Comparison of ENCODE assay signal across 14 cellular contexts in genomic region chr3:4738737-4739274, GRCh38.
A peak's percentile ranks its signal among the peaks of the same experiment; 100 is the strongest.
DNase-seq lines count a peak whose midpoint lies in the region; ATAC-seq lines count a peak whose summit lies in the region.
"Had no signal": no experiment of that assay in that cellular context is flagged by ENCODE, and none has a peak within 500 bp of the region (broad histone marks: within the 10 kb centered on the region; RNA-seq: fewer than 3 reads in every experiment).

No MANE protein-coding gene starts in this region.

- peaks cover 88% of the 10 kb centered on the region for H3K4me1 Mint-ChIP-seq in activated CD4-positive, alpha-beta memory T cell treated with anti-CD3 and anti-CD28 coated beads, Interleukin-2, amount 10 ng/mL, durations not matched to agents 7 days and 5 days
- peaks cover 54 to 87% (median 79%) of the 10 kb centered on the region in 4 donors for H3K4me1 Mint-ChIP-seq in naive thymus-derived CD8-positive, alpha-beta T cell

- no peaks in the 10 kb centered on the region for H3K27me3 Mint-ChIP-seq in activated CD4-positive, alpha-beta memory T cell treated with anti-CD3 and anti-CD28 coated beads, Interleukin-2, amount 10 ng/mL, durations not matched to agents 7 days and 5 days
- no peaks in the 10 kb centered on the region for H3K27me3 Mint-ChIP-seq in naive thymus-derived CD8-positive, alpha-beta T cell

- CTCF ChIA-PET in activated CD4-positive, alpha-beta memory T cell treated with anti-CD3 and anti-CD28 coated beads, Interleukin-2, amount 10 ng/mL, durations not matched to agents 7 days and 5 days (lab: Charles Lee), result interaction anchor here (1.0 to 2.3 kb wide), 9 partner anchors 13 to 246 kb away, joined by 3 to 16 read pairs (median 6); no protein-coding TSS in a partner anchor

- H3K36me3 Mint-ChIP-seq in activated CD4-positive, alpha-beta memory T cell treated with anti-CD3 and anti-CD28 coated beads, Interleukin-2, amount 10 ng/mL, durations not matched to agents 7 days and 5 days (ENCODE audit: low read depth), result peaks cover 68% of the 10 kb centered on the region
- H3K36me3 Mint-ChIP-seq in naive thymus-derived CD8-positive, alpha-beta T cell, result peaks cover 5 to 29% (median 17%) of the 10 kb centered on the region in 3 donors
- H3K36me3 Mint-ChIP-seq: mesothelial cell of epicardium had no signal

- POLR2A ChIA-PET in activated CD4-positive, alpha-beta memory T cell treated with anti-CD3 and anti-CD28 coated beads, Interleukin-2, amount 10 ng/mL, durations not matched to agents 7 days and 5 days (lab: Charles Lee), result interaction anchor here (0.6 to 9.6 kb wide), 18 partner anchors 9 to 278 kb away, joined by 3 to 107 read pairs (median 6); partner anchors contain the start of gene BHLHE40
- POLR2A ChIA-PET in naive thymus-derived CD8-positive, alpha-beta T cell (lab: Charles Lee), result no interaction called here

- H3K4me3 Mint-ChIP-seq in activated CD4-positive, alpha-beta memory T cell treated with anti-CD3 and anti-CD28 coated beads, Interleukin-2, amount 10 ng/mL, durations not matched to agents 7 days and 5 days, result no peak overlapping the region
- peak overlapping the region in 7 of 10 donors; percentile 24 to 59 (median 39) for H3K4me3 Mint-ChIP-seq in naive thymus-derived CD8-positive, alpha-beta T cell
- H3K4me3 Mint-ChIP-seq: mesothelial cell of epicardium had no signal

- DNase-seq in ELR (ENCODE audit: low read depth), result peak; percentile 58
- DNase-seq in activated CD4-positive, alpha-beta memory T cell treated with anti-CD3 and anti-CD28 coated beads, Interleukin-2, amount 10 ng/mL, durations not matched to agents 7 days and 5 days, result no peak
- no peak for DNase-seq in naive thymus-derived CD8-positive, alpha-beta T cell
- DNase-seq in effector CD4-positive, alpha-beta T cell, result no peak
- DNase-seq in cerebellar cortex (ENCODE audit: low spot score), result no peak
- DNase-seq: DMS79 treated with DMSO at 0.1 percent for 48 hours; NCI-H748 treated with DMSO at 0.1 percent for 48 hours; stimulated activated CD4-positive, alpha-beta T cell treated with anti-CD3 and anti-CD28 coated beads, Interleukin-12 subunit alpha, Interleukin-12 subunit beta, amount 100 ng/mL, for 4 hours; substantia nigra had no signal

- ATAC-seq in HG02981 (IDR thresholded peaks at IDR 0.05; ENCODE audit: unreplicated experiment), result peak; percentile 70
- ATAC-seq in naive thymus-derived CD8-positive, alpha-beta T cell, result no peak
- no peak for ATAC-seq in GM21576 (IDR thresholded peaks at IDR 0.05; ENCODE audit: unreplicated experiment)
- ATAC-seq in HG03565 (IDR thresholded peaks at IDR 0.05; ENCODE audit: unreplicated experiment), result no peak
- ATAC-seq: gastroesophageal sphincter had no signal

- peak overlapping the region; percentile 87 for H3K27ac Mint-ChIP-seq in activated CD4-positive, alpha-beta memory T cell treated with anti-CD3 and anti-CD28 coated beads, Interleukin-2, amount 10 ng/mL, durations not matched to agents 7 days and 5 days
- peak overlapping the region in 9 of 10 donors; percentile 63 to 89 (median 76) for H3K27ac Mint-ChIP-seq in naive thymus-derived CD8-positive, alpha-beta T cell
- H3K27ac Mint-ChIP-seq: mesothelial cell of epicardium had no signal

- peaks cover 12% of the 10 kb centered on the region for H3K9me3 Mint-ChIP-seq in activated CD4-positive, alpha-beta memory T cell treated with anti-CD3 and anti-CD28 coated beads, Interleukin-2, amount 10 ng/mL, durations not matched to agents 7 days and 5 days
- H3K9me3 Mint-ChIP-seq in naive thymus-derived CD8-positive, alpha-beta T cell, result peaks cover 0 to 17% (median 6%) of the 10 kb centered on the region in 9 donors
